In the genomic region with DNA sequence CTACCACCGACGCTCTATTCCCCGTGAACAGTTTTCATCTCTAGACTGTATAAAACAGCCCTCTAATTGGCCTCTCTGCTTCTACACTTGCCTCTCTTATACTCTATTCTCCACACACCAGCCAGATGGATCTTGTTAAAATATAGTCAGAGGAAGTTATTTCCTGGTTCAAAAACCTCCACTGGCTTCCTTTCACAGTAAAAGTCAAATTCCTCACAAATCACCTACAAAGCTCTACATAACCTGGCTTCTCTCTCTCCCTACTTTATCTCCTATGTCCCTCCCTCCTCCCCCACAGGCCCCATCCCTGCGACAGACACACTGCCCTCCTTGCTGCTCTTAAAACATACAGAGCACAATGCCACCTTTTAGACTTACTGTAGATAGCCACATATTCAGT, we compare ENCODE assay signal across 14 cellular contexts.
DNase-seq lines count a peak whose midpoint lies in the region; ATAC-seq and TF ChIP-seq lines count a peak whose summit lies in the region.
"Had no signal": no experiment of that assay in that cellular context is flagged by ENCODE, and none has a peak within 500 bp of the region (broad histone marks: within the 10 kb centered on the region; RNA-seq: fewer than 3 reads in every experiment).

No MANE protein-coding gene starts in this region.

- H3K9me3 Mint-ChIP-seq in activated CD4-positive, alpha-beta T cell treated with anti-CD3 and anti-CD28 coated beads, Interleukin-2, amount 10 ng/mL, durations not matched to agents 7 days and 5 days = peaks cover 6% of the 10 kb centered on the region
- H3K9me3 Mint-ChIP-seq in natural killer cell treated with Interleukin-12 subunit alpha and Interleukin-12 subunit beta and Interleukin-15 and Interleukin-18, amount 100 ng/mL, for 72 hours = no peaks in the 10 kb centered on the region
- peaks cover 16% of the 10 kb centered on the region for H3K9me3 Mint-ChIP-seq in type B pancreatic cell

- H3K9me3 ChIP-seq in mucosa of descending colon (no peaks in the 10 kb centered on the region), prostate gland (no peaks in the 10 kb centered on the region)
- H3K9me3 ChIP-seq: BLaER1 had no signal

- no peaks in the 10 kb centered on the region for H3K27me3 ChIP-seq in prostate gland (replicated peaks; ENCODE audit: insufficient read depth)
- H3K27me3 ChIP-seq: BLaER1 had no signal

- H3K36me3 ChIP-seq in mucosa of descending colon (ENCODE audit: low read depth) = no peaks in the 10 kb centered on the region
- H3K36me3 ChIP-seq in prostate gland = no peaks in the 10 kb centered on the region
- H3K36me3 ChIP-seq: BLaER1 had no signal

- H3K27ac Mint-ChIP-seq in activated CD4-positive, alpha-beta T cell treated with anti-CD3 and anti-CD28 coated beads, Interleukin-2, amount 10 ng/mL, durations not matched to agents 7 days and 5 days = peak overlapping the region; percentile 19
- H3K27ac Mint-ChIP-seq in natural killer cell treated with Interleukin-12 subunit alpha and Interleukin-12 subunit beta and Interleukin-15 and Interleukin-18, amount 100 ng/mL, for 72 hours = no peak overlapping the region
- H3K27ac Mint-ChIP-seq in type B pancreatic cell = no peak overlapping the region
- H3K27ac Mint-ChIP-seq: CD14-positive monocyte, H9 had no signal

- intact Hi-C loops in mucosa of descending colon (cut with DNase I, micrococcal nuclease) = no loop called here
- intact Hi-C loops in prostate gland (cut with DNase I) = no loop called here

- DNase-seq in activated CD4-positive, alpha-beta T cell treated with anti-CD3 and anti-CD28 coated beads, Interleukin-2, amount 10 ng/mL, durations not matched to agents 7 days and 5 days = no peak
- no peak for DNase-seq in activated CD4-positive, alpha-beta T cell treated with anti-CD3 and anti-CD28 coated beads, Interleukin-2, amount 50 U/mL, for 1 hour
- DNase-seq in left lobe of liver (ENCODE audit: low spot score) (no peak), mucosa of descending colon (no peak), prostate gland (ENCODE audit: low spot score) (no peak), type B pancreatic cell (ENCODE audit: extremely low spot score, unreplicated experiment) (no peak)
- no peak for DNase-seq in natural killer cell treated with Interleukin-12 subunit alpha and Interleukin-12 subunit beta and Interleukin-15 and Interleukin-18, amount 100 ng/mL, for 72 hours (ENCODE audit: low spot score)
- DNase-seq: CD4-positive, alpha-beta memory T cell; DMS153; DMS79; GDM1; H9 had no signal

- H3K4me3 ChIP-seq in mucosa of descending colon = no peak overlapping the region
- H3K4me3 ChIP-seq in prostate gland = no peak overlapping the region
- H3K4me3 ChIP-seq: BLaER1 had no signal

- TF ChIP-seq CTCF in mucosa of descending colon (IDR thresholded peaks at IDR 0.05) (no peak), prostate gland (IDR thresholded peaks at IDR 0.05) (no peak), type B pancreatic cell (conservative IDR thresholded peaks at IDR 0.05) (no peak)

- peaks cover 17% of the 10 kb centered on the region for H3K4me1 Mint-ChIP-seq in activated CD4-positive, alpha-beta T cell treated with anti-CD3 and anti-CD28 coated beads, Interleukin-2, amount 10 ng/mL, durations not matched to agents 7 days and 5 days
- H3K4me1 Mint-ChIP-seq in natural killer cell treated with Interleukin-12 subunit alpha and Interleukin-12 subunit beta and Interleukin-15 and Interleukin-18, amount 100 ng/mL, for 72 hours (ENCODE audit: low read depth in 2 of 2) = peaks cover 15 to 18% of the 10 kb centered on the region in 2 donors
- peaks cover 19% of the 10 kb centered on the region for H3K4me1 Mint-ChIP-seq in type B pancreatic cell (ENCODE audit: unreplicated experiment)

- WGBS in prostate gland = 53% methylated on average over 4 of the region's 4 CpGs

- no peaks in the 10 kb centered on the region for H3K36me3 Mint-ChIP-seq in activated CD4-positive, alpha-beta T cell treated with anti-CD3 and anti-CD28 coated beads, Interleukin-2, amount 10 ng/mL, durations not matched to agents 7 days and 5 days (ENCODE audit: low read depth)
- no peaks in the 10 kb centered on the region for H3K36me3 Mint-ChIP-seq in natural killer cell treated with Interleukin-12 subunit alpha and Interleukin-12 subunit beta and Interleukin-15 and Interleukin-18, amount 100 ng/mL, for 72 hours
- peaks cover 3% of the 10 kb centered on the region for H3K36me3 Mint-ChIP-seq in type B pancreatic cell
- H3K36me3 Mint-ChIP-seq: CD14-positive monocyte had no signal

- no peak overlapping the region for H3K27ac ChIP-seq in prostate gland
- H3K27ac ChIP-seq: BLaER1 had no signal

- H3K4me3 Mint-ChIP-seq in activated CD4-positive, alpha-beta T cell treated with anti-CD3 and anti-CD28 coated beads, Interleukin-2, amount 10 ng/mL, durations not matched to agents 7 days and 5 days = no peak overlapping the region
- no peak overlapping the region for H3K4me3 Mint-ChIP-seq in natural killer cell treated with Interleukin-12 subunit alpha and Interleukin-12 subunit beta and Interleukin-15 and Interleukin-18, amount 100 ng/mL, for 72 hours
- H3K4me3 Mint-ChIP-seq in type B pancreatic cell = no peak overlapping the region
- H3K4me3 Mint-ChIP-seq: CD14-positive monocyte; CD4-positive, alpha-beta memory T cell; H9 had no signal

- CTCF ChIA-PET in activated CD4-positive, alpha-beta T cell treated with anti-CD3 and anti-CD28 coated beads, Interleukin-2, amount 10 ng/mL, durations not matched to agents 7 days and 5 days (lab: Charles Lee) = no interaction called here

- H3K4me1 ChIP-seq in mucosa of descending colon (ENCODE audit: low read depth) = peaks cover 5% of the 10 kb centered on the region
- H3K4me1 ChIP-seq in prostate gland (replicated peaks) = no peaks in the 10 kb centered on the region
- H3K4me1 ChIP-seq: BLaER1 had no signal

- POLR2A ChIA-PET in activated CD4-positive, alpha-beta T cell treated with anti-CD3 and anti-CD28 coated beads, Interleukin-2, amount 10 ng/mL, durations not matched to agents 7 days and 5 days (lab: Charles Lee) = no interaction called here

- H3K27me3 Mint-ChIP-seq in activated CD4-positive, alpha-beta T cell treated with anti-CD3 and anti-CD28 coated beads, Interleukin-2, amount 10 ng/mL, durations not matched to agents 7 days and 5 days = no peaks in the 10 kb centered on the region
- no peaks in the 10 kb centered on the region for H3K27me3 Mint-ChIP-seq in natural killer cell treated with Interleukin-12 subunit alpha and Interleukin-12 subunit beta and Interleukin-15 and Interleukin-18, amount 100 ng/mL, for 72 hours
- peaks cover 32% of the 10 kb centered on the region for H3K27me3 Mint-ChIP-seq in type B pancreatic cell
- H3K27me3 Mint-ChIP-seq: CD4-positive, alpha-beta memory T cell had no signal

- peak; percentile 17 for ATAC-seq in left lobe of liver
- peak; percentile 49 for ATAC-seq in mucosa of descending colon
- no peak for ATAC-seq in natural killer cell treated with Interleukin-12 subunit alpha and Interleukin-12 subunit beta and Interleukin-15 and Interleukin-18, amount 100 ng/mL, for 72 hours

- no peak for TF ChIP-seq POLR2A in prostate gland (IDR thresholded peaks at IDR 0.05)

Comparison
In these comparisons a context has a peak if more than half of its experiments do, and no peak if none do; other contexts are left out.
1. ATAC-seq: peak in left lobe of liver (single experiment) and mucosa of descending colon (single experiment); none in natural killer cell treated with Interleukin-12 subunit alpha and Interleukin-12 subunit beta and Interleukin-15 and Interleukin-18, amount 100 ng/mL, for 72 hours (0 of 2).